In the genomic region with DNA sequence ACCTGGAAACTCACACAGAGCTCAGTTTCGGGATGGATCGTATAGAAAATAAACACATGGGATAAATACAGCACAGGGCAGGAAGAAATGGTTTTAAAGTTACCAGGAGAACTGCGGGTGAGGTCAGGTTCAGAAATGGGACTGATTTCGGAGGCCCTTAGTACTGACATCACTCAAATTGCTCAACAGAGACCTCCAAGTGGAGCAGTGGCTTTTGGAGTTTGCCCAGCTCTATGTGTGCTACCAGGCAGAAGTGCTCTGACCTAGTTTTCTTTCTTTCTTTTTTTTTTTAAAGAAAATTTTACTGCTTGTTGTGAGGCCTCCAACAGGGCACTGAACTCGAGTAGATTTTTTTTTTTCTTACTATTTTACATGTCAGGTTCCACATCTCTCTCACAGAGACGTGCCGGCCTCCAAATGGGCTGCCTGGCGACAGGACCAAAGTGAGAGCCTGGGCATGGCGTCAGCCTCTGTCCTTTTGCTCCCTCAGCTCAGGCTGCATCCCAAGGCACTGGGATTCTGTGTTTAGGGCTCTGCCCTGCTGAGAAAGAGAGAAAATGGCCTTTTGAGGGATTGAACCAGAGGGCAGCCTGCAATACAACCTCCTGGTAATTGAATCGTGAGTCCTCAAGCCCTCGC, we compare ENCODE assay signal across 1 cellular context.
TF ChIP-seq lines count a peak whose summit lies in the region.

No MANE protein-coding gene starts in this region.

TF ChIP-seq in HepG2, 621 proteins besides CTCF, POLR2A, EP300 and RAD21 (continued from another document):
- TF ChIP-seq, protein P1, sequence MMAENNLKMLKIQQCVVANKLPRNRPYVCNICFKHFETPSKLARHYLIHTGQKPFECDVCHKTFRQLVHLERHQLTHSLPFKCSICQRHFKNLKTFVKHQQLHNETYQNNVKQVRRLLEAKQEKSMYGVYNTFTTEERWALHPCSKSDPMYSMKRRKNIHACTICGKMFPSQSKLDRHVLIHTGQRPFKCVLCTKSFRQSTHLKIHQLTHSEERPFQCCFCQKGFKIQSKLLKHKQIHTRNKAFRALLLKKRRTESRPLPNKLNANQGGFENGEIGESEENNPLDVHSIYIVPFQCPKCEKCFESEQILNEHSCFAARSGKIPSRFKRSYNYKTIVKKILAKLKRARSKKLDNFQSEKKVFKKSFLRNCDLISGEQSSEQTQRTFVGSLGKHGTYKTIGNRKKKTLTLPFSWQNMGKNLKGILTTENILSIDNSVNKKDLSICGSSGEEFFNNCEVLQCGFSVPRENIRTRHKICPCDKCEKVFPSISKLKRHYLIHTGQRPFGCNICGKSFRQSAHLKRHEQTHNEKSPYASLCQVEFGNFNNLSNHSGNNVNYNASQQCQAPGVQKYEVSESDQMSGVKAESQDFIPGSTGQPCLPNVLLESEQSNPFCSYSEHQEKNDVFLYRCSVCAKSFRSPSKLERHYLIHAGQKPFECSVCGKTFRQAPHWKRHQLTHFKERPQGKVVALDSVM (CRISPR knock-in tag; IDR thresholded peaks at IDR 0.05) = no peak
- TF ChIP-seq ETV5 (CRISPR knock-in tag; IDR thresholded peaks at IDR 0.05; ENCODE audit: borderline replicate concordance) (no peak), AKNA (CRISPR knock-in tag; IDR thresholded peaks at IDR 0.05; ENCODE audit: borderline replicate concordance) (no peak)
